ENCODE assay signal across 8 cellular contexts in the genomic region with DNA sequence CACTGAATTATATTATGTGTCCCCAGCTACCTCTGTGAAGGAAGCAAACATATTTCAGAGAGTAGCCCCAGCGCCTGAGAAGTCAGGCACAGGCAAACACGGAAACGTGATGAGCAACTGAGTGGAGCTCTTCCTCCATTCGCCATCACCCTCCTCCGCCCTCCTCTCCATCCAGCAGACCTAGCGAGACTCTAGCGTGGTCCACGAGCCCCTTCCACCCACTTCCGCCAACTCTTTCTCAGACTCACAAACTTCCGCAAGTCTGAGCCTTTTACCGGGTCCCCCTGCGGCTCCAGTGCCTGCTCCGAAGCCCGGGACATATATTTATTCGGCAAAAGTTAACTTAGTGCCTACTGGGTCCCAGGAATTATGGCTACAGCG. TPM values are rescaled to one million over a fixed set of nuclear protein-coding genes. Genes with fewer than 3 reads are reported as not detected.
A peak's percentile ranks its signal among the peaks of the same experiment; 100 is the strongest.
DNase-seq lines count a peak whose midpoint lies in the region; ATAC-seq and TF ChIP-seq lines count a peak whose summit lies in the region.

No MANE protein-coding gene starts in this region.

- TF ChIP-seq CTCF in CD14-positive monocyte (IDR thresholded peaks at IDR 0.05) (no peak), heart right ventricle (IDR thresholded peaks at IDR 0.05) (no peak), uterus (IDR thresholded peaks at IDR 0.05) (no peak)

- no peaks in the 10 kb centered on the region for H3K9me3 ChIP-seq in heart right ventricle
- no peaks in the 10 kb centered on the region for H3K9me3 ChIP-seq in uterus

- H3K27me3 Mint-ChIP-seq in CD14-positive monocyte (ENCODE audit: low read depth in 3 of 3): no peaks in the 10 kb centered on the region
- H3K27me3 Mint-ChIP-seq in activated naive CD8-positive, alpha-beta T cell treated with anti-CD3 and anti-CD28 coated beads for 36 hours: no peaks in the 10 kb centered on the region

- peak overlapping the region; percentile 96 to 99 (median 98) for H3K27ac Mint-ChIP-seq in CD14-positive monocyte
- peak overlapping the region; percentile 100 for H3K27ac Mint-ChIP-seq in activated naive CD8-positive, alpha-beta T cell treated with anti-CD3 and anti-CD28 coated beads for 36 hours

- peak overlapping the region; percentile 96 to 97 for H3K4me3 Mint-ChIP-seq in CD14-positive monocyte
- peak overlapping the region; percentile 98 for H3K4me3 Mint-ChIP-seq in activated naive CD8-positive, alpha-beta T cell treated with anti-CD3 and anti-CD28 coated beads for 36 hours

- H3K4me3 ChIP-seq in heart right ventricle (peak overlapping the region; percentile 37 to 96 (median 84)), uterus (peak overlapping the region; percentile 49 to 79)

- ATAC-seq in GM19455 (IDR thresholded peaks at IDR 0.05; ENCODE audit: unreplicated experiment) (peak; percentile 25), heart right ventricle (peak; percentile 18 to 67 (median 58))

- H3K4me1 Mint-ChIP-seq in CD14-positive monocyte: peaks cover 26% of the 10 kb centered on the region
- H3K4me1 Mint-ChIP-seq in activated naive CD8-positive, alpha-beta T cell treated with anti-CD3 and anti-CD28 coated beads for 36 hours: peaks cover 39% of the 10 kb centered on the region

- 1% methylated on average over 16 of the region's 16 CpGs for WGBS in heart right ventricle, 2 donors

- peaks cover 30% of the 10 kb centered on the region in 2 donors for H3K36me3 Mint-ChIP-seq in CD14-positive monocyte
- H3K36me3 Mint-ChIP-seq in activated naive CD8-positive, alpha-beta T cell treated with anti-CD3 and anti-CD28 coated beads for 36 hours: peaks cover 68% of the 10 kb centered on the region

- intact Hi-C loops in CD14-positive monocyte (cut with micrococcal nuclease): loop anchor here (5.0 kb wide), 1 partner anchor 37 kb away; a partner anchor contains a TSS
- intact Hi-C loops in heart right ventricle (cut with DNase I): loop anchor here in 3 of 10 donors (1.0 to 10.0 kb wide), 3 partner anchors 37 to 365 kb away; a partner anchor contains a TSS
- intact Hi-C loops in uterus (cut with DNase I; ENCODE audit: low total_unique reads): no loop called here

- peaks cover 0 to 41% (median 26%) of the 10 kb centered on the region in 9 donors for H3K36me3 ChIP-seq in heart right ventricle
- H3K36me3 ChIP-seq in uterus: no peaks in the 10 kb centered on the region

- H3K4me1 ChIP-seq in heart right ventricle: peaks cover 0 to 37% (median 23%) of the 10 kb centered on the region in 9 donors
- peaks cover 6 to 11% of the 10 kb centered on the region in 2 donors for H3K4me1 ChIP-seq in uterus

- H3K27ac ChIP-seq in heart right ventricle: peak overlapping the region; percentile 68 to 97 (median 90)
- peak overlapping the region; percentile 88 to 96 for H3K27ac ChIP-seq in uterus

- no peaks in the 10 kb centered on the region for H3K9me3 Mint-ChIP-seq in CD14-positive monocyte
- H3K9me3 Mint-ChIP-seq in activated naive CD8-positive, alpha-beta T cell treated with anti-CD3 and anti-CD28 coated beads for 36 hours: no peaks in the 10 kb centered on the region

- in situ Hi-C loops in SK-MEL-5 (cut with HindIII; ENCODE audit: low pct_unique_long_range_greater_than_20kb, low sequenced_read_pairs): no loop called here

- DNase-seq in CD14-positive monocyte (ENCODE audit: low spot score) (peak; percentile 54), HuH-7.5 (ENCODE audit: low spot score) (peak; percentile 59), SK-MEL-5 (ENCODE audit: low read depth, low spot score) (peak; percentile 54), heart right ventricle (peak in 1 of 2 donors; percentile 40), putamen (ENCODE audit: low spot score) (peak; percentile 20), uterus (peak in 1 of 2 donors; percentile 27)
- peak; percentile 61 for DNase-seq in activated naive CD8-positive, alpha-beta T cell treated with anti-CD3 and anti-CD28 coated beads for 36 hours

- TF ChIP-seq POLR2A in uterus (IDR thresholded peaks at IDR 0.05): no peak

- H3K27me3 ChIP-seq in heart right ventricle: no peaks in the 10 kb centered on the region
- no peaks in the 10 kb centered on the region for H3K27me3 ChIP-seq in uterus

RNA-seq across cellular contexts. Expression of a gene that starts 0.5 kb away (rescaled TPM):
- polyA plus RNA-seq in CD14-positive monocyte: 100 to 1,000 TPM; 183 to 213 TPM
- 521 and 564 TPM in 2 replicates for total RNA-seq in SK-MEL-5 (2014; rRNA removed; shearing (Covaris generic))
- polyA plus RNA-seq in SK-MEL-5 (2015; cell fraction: cytosol; rRNA removed): 558 and 604 TPM in 2 replicates
- 151 and 153 TPM in 2 replicates for polyA plus RNA-seq in SK-MEL-5 (2015; cell fraction: nucleus; rRNA removed)
- total RNA-seq in activated naive CD8-positive, alpha-beta T cell treated with anti-CD3 and anti-CD28 coated beads for 36 hours: 100 to 1,000 TPM; 481 to 500 TPM
- 10 to 100 TPM; 41.4 to 82.1 (median 51.1) TPM for total RNA-seq in heart right ventricle
- 100 to 1,000 TPM in 1 of 2 donors, 10 to 100 TPM in 1; 59.8 to 239 TPM for polyA plus RNA-seq in heart right ventricle
- 100 to 1,000 TPM; 108 to 268 (median 133) TPM for total RNA-seq in uterus

RNA-seq across cellular contexts. Expression of a gene that starts 38.7 kb away (rescaled TPM):
- 1 to 10 TPM; 1.3 TPM for polyA plus RNA-seq in CD14-positive monocyte
- total RNA-seq in SK-MEL-5 (2014; rRNA removed; shearing (Covaris generic)): 10.6 and 11.8 TPM in 2 replicates
- polyA plus RNA-seq in SK-MEL-5 (2015; cell fraction: cytosol; rRNA removed): 8.9 and 9.3 TPM in 2 replicates
- polyA plus RNA-seq in SK-MEL-5 (2015; cell fraction: nucleus; rRNA removed): 29.4 and 35.5 TPM in 2 replicates
- 10 to 100 TPM in 1 of 2 experiments, 1 to 10 TPM in 1; 8.8 to 10.4 TPM for total RNA-seq in activated naive CD8-positive, alpha-beta T cell treated with anti-CD3 and anti-CD28 coated beads for 36 hours
- 1 to 10 TPM; 3.6 to 7.1 (median 5.7) TPM for total RNA-seq in heart right ventricle
- 1 to 10 TPM; 3.2 to 4.5 TPM for polyA plus RNA-seq in heart right ventricle
- total RNA-seq in uterus: 10 to 100 TPM; 11.2 to 20.5 (median 15.1) TPM
